ENCODE assay signal across 8 cellular contexts in the genomic region with DNA sequence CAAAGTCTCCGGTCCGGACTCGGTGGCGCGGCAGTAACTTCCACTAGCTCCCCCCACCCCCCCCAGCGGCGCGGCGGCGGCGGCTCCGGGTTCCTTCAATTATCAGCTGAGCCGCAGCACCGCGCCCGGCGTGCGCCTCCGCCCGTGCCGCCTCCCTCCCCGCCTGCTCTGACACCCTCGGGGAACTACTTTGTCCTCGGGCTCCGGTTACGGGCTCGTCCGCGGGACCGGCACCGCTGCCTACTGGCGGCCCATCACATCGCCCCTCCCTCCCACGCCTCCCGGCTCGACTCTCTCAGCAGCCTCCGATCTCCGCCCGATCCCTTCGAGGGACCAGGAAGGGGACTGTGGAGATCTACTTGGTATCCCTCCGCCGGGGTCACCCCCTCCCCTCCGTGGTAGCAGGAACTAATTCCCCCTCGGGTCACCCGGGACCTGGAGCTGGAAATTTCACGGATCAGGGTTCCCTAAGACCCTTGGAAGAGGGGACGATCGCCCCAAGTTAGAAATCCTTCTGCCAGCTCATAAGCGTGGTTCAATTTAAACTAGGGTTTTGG. TPM values are rescaled to one million over a fixed set of nuclear protein-coding genes. Genes with fewer than 3 reads are reported as not detected.
DNase-seq lines count a peak whose midpoint lies in the region; ATAC-seq, FAIRE-seq and TF ChIP-seq lines count a peak whose summit lies in the region.

TSS of gene TRIP12 (minus strand) at position 118 of the 557 bp plus-strand sequence. CDS start 41,930 bp downstream, outside the sequence.

- peak; percentile 87 to 97 for DNase-seq in A549 (ENCODE audit: low read depth in 1 of 2, low spot score in 1 of 2)
- peak; percentile 92 for DNase-seq in NCI-H2196 (lab: John Stamatoyannopoulos, UW; ENCODE audit: unreplicated experiment)
- DNase-seq in breast epithelium (ENCODE audit: low spot score in 2 of 2), result peak; percentile 82 to 86
- DNase-seq in iPS-NIHi11 (ENCODE audit: low spot score), result peak; percentile 89
- peak; percentile 93 for DNase-seq in small intestine

- TF ChIP-seq POLR2A in A549 (IDR thresholded peaks at IDR 0.05; ENCODE audit: low read length) (peak; percentile 25; the same call in 1 of the 2 replicates), breast epithelium (IDR thresholded peaks at IDR 0.05) (no peak)

- peaks cover 11% of the 10 kb centered on the region; the same call in 2 of the 3 replicates for H3K4me1 ChIP-seq in A549
- no peaks in the 10 kb centered on the region for H3K4me1 ChIP-seq in breast epithelium
- H3K4me1 ChIP-seq in small intestine (ENCODE audit: control insufficient read depth in 2 of 2, insufficient read depth in 1 of 2, low read depth in 1 of 2, low read length in 1 of 2), result peaks cover 0 to 4% of the 10 kb centered on the region in 2 donors

- peak within 1 kb of the TSS; percentile 91 for H3K4me2 ChIP-seq in A549

- peak within 1 kb of the TSS; percentile 99 to 100 for H3K27ac ChIP-seq in A549
- H3K27ac ChIP-seq in VCaP, result peak within 1 kb of the TSS; percentile 91
- H3K27ac ChIP-seq in breast epithelium, result peak within 1 kb of the TSS; percentile 99 to 100
- H3K27ac ChIP-seq in small intestine (ENCODE audit: low read depth in 1 of 2, low read length in 1 of 2), result peak within 1 kb of the TSS; percentile 97 to 99

- no peak for TF ChIP-seq RAD21 in A549 (conservative IDR thresholded peaks at IDR 0.05 in 1 of 2, IDR thresholded peaks at IDR 0.05 in 1 of 2)

- no peaks in the 10 kb centered on the region for H3K36me3 ChIP-seq in breast epithelium
- peaks cover 0 to 6% of the 10 kb centered on the region in 2 donors for H3K36me3 ChIP-seq in small intestine (ENCODE audit: control insufficient read depth in 2 of 2, insufficient read depth in 2 of 2, low read length in 2 of 2)

- FAIRE-seq in A549 (lab: Jason Lieb, UNC) (no peak), small intestine (lab: Jason Lieb, UNC) (no peak)

- no peaks in the 10 kb centered on the region for H3K9me3 ChIP-seq in A549
- no peaks in the 10 kb centered on the region for H3K9me3 ChIP-seq in breast epithelium
- H3K9me3 ChIP-seq in small intestine (ENCODE audit: control insufficient read depth, low read depth), result no peaks in the 10 kb centered on the region

- CTCF ChIA-PET in A549 (lab: Yijun Ruan, JAX), result interaction anchor here (0.6 to 0.9 kb wide), 2 partner anchors 144 to 373 kb away, joined by 3 read pairs; no protein-coding TSS in a partner anchor

- POLR2A ChIA-PET in A549 (lab: Yijun Ruan, JAX), result interaction anchor here (0.6 to 0.9 kb wide), 3 partner anchors 11 to 119 kb away, joined by 3 to 6 read pairs (median 4); no protein-coding TSS in a partner anchor

- TF ChIP-seq EP300 in A549 (IDR thresholded peaks at IDR 0.05), result no peak

- H3K27me3 ChIP-seq in breast epithelium, result no peaks in the 10 kb centered on the region
- no peaks in the 10 kb centered on the region for H3K27me3 ChIP-seq in small intestine (ENCODE audit: control insufficient read depth in 2 of 2, insufficient read depth in 2 of 2, low read length in 2 of 2)

- ATAC-seq in A549 (peak; percentile 83 to 91), GM18861 (IDR thresholded peaks at IDR 0.05; ENCODE audit: unreplicated experiment) (peak; percentile 71), HG03097 (IDR thresholded peaks at IDR 0.05; ENCODE audit: low FRiP score, unreplicated experiment) (peak; percentile 58)

- intact Hi-C loops in breast epithelium (cut with DNase I; ENCODE audit: low total_unique reads), result no loop called here

- no CpG with 5 or more reads among the region's 49 CpGs for WGBS in A549 (ENCODE audit: missing lambda C conversion rate)
- 0 to 1% (median 1%) methylated on average over 40 to 49 of the region's 49 CpGs for WGBS in small intestine, 3 donors

- peak within 1 kb of the TSS; percentile 97 for H3K4me3 ChIP-seq in A549
- H3K4me3 ChIP-seq in breast epithelium, result peak within 1 kb of the TSS; percentile 92 to 99 (median 93)
- H3K4me3 ChIP-seq in small intestine (ENCODE audit: low read depth in 1 of 2, low read length in 2 of 2), result peak within 1 kb of the TSS; percentile 89 to 94

- TF ChIP-seq CTCF in A549 (IDR thresholded peaks at IDR 0.05) (no peak), VCaP (conservative IDR thresholded peaks at IDR 0.05) (no peak), breast epithelium (IDR thresholded peaks at IDR 0.05) (no peak)

TF ChIP-seq in A549, 52 proteins besides CTCF, POLR2A, EP300 and RAD21:
- TF ChIP-seq GATA3 (IDR thresholded peaks at IDR 0.05; ENCODE audit: borderline replicate concordance), result peak; percentile 51; the same call in 1 of the 2 replicates
- TF ChIP-seq JUN (IDR thresholded peaks at IDR 0.05), result peak in 1 of 2 experiments; percentile 69; a peak in 3 of 5 replicates
- TF ChIP-seq BHLHE40 (IDR thresholded peaks at IDR 0.05; ENCODE audit: low read depth, low read length), result no peak
- peak; percentile 73; the same call in 1 of the 2 replicates for TF ChIP-seq HOXB5 (CRISPR knock-in tag; IDR thresholded peaks at IDR 0.05)
- TF ChIP-seq CEBPB (IDR thresholded peaks at IDR 0.05), result peak in 1 of 2 experiments; percentile 12; a peak in 1 of 4 replicates
- TF ChIP-seq FOSL2 (IDR thresholded peaks at IDR 0.05), result no peak
- TF ChIP-seq FOSL2 (CRISPR knock-in tag; IDR thresholded peaks at IDR 0.05), result 0 out of 2 replicates have a peak, but pooled peaks have one; percentile 17
- TF ChIP-seq ESRRA (IDR thresholded peaks at IDR 0.05; ENCODE audit: borderline replicate concordance, low read length), result no peak
- 0 out of 2 replicates have a peak, but pooled peaks have one; percentile 28 for TF ChIP-seq HOXA7 (CRISPR knock-in tag; IDR thresholded peaks at IDR 0.05)
- TF ChIP-seq RFX5 (IDR thresholded peaks at IDR 0.05), result no peak
- TF ChIP-seq, protein P1, sequence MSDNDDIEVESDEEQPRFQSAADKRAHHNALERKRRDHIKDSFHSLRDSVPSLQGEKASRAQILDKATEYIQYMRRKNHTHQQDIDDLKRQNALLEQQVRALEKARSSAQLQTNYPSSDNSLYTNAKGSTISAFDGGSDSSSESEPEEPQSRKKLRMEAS (IDR thresholded peaks at IDR 0.05), result peak; percentile 71
- TF ChIP-seq, protein P2, sequence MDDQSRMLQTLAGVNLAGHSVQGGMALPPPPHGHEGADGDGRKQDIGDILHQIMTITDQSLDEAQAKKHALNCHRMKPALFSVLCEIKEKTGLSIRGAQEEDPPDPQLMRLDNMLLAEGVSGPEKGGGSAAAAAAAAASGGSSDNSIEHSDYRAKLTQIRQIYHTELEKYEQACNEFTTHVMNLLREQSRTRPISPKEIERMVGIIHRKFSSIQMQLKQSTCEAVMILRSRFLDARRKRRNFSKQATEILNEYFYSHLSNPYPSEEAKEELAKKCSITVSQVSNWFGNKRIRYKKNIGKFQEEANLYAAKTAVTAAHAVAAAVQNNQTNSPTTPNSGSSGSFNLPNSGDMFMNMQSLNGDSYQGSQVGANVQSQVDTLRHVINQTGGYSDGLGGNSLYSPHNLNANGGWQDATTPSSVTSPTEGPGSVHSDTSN (IDR thresholded peaks at IDR 0.05), result peak; percentile 97
- peak; percentile 46 for TF ChIP-seq CHD2 (IDR thresholded peaks at IDR 0.05; ENCODE audit: low read length, partially characterized antibody)
- TF ChIP-seq PHF8 (IDR thresholded peaks at IDR 0.05; ENCODE audit: borderline replicate concordance, low read depth), result peak; percentile 6; the same call in 1 of the 2 replicates
- TF ChIP-seq, protein P3, sequence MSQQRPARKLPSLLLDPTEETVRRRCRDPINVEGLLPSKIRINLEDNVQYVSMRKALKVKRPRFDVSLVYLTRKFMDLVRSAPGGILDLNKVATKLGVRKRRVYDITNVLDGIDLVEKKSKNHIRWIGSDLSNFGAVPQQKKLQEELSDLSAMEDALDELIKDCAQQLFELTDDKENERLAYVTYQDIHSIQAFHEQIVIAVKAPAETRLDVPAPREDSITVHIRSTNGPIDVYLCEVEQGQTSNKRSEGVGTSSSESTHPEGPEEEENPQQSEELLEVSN (IDR thresholded peaks at IDR 0.05; ENCODE audit: borderline replicate concordance, low read depth), result no peak

RNA-seq across cellular contexts. Expression of gene TRIP12, which starts in this region (rescaled TPM):
- polyA plus RNA-seq in A549 (2011; rRNA removed) (132 and 151 TPM in 2 replicates), A549 (2017; fragmentation: RNase III; extraction: RNeasy Plus Mini Kit Qiagen cat#74134 plus additional on column Dnase treatment) (103 to 122 TPM (median 117 TPM) in 3 replicates), small intestine (10 to 100 TPM; 16.8 to 31.2 (median 20.4) TPM)
- polyA plus RNA-seq in A549 (2012; cell fraction: cytosol; rRNA removed), result 18.2 and 20.7 TPM in 2 replicates
- polyA plus RNA-seq in A549 (2012; cell fraction: nucleus; rRNA removed), result 22.8 and 34.9 TPM in 2 replicates
- 366 and 396 TPM in 2 replicates for polyA minus RNA-seq in A549 (2011; rRNA and poly(A)+ RNA removed)
- total RNA-seq in breast epithelium, result 100 to 1,000 TPM; 233 to 251 (median 247) TPM

Comparison
In these comparisons a context has a peak if more than half of its experiments do, and no peak if none do; other contexts are left out.
1. Peak in every context shown above with its lines: DNase-seq, ATAC-seq, H3K4me3 ChIP-seq and H3K27ac ChIP-seq.